Comparison of ENCODE assay signal across 1 cellular context in the genomic region with DNA sequence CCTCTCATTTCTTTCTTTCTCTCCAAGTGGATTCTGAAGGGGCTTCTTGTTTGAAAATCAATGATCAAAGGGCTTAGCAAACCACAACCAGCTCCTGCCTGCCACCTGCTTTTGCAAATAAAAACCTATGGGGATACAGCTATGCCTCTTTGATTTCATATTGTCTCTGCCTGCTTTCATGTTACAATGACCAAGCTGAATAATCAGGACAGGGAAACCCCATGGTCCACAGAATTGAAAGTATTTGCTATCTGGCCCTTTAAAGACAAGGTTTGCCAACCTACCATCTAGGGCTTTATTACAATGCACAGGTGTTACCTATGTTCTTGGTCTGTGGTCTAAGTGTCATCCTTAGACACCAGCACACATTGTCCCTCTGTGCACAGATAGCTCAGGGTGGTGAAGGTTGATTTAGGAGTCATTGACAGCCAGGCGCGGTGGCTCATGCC.
A peak's percentile ranks its signal among the peaks of the same experiment; 100 is the strongest.
TF ChIP-seq lines count a peak whose summit lies in the region.

No MANE protein-coding gene starts in this region.

TF ChIP-seq in GM12878, 131 proteins besides CTCF, POLR2A, EP300 and RAD21:
- no peak for TF ChIP-seq SMAD5 (IDR thresholded peaks at IDR 0.05; ENCODE audit: low read depth)
- no peak for TF ChIP-seq NR2F1 (conservative IDR thresholded peaks at IDR 0.05)
- TF ChIP-seq TCF7 (IDR thresholded peaks at IDR 0.05; ENCODE audit: borderline replicate concordance): peak; percentile 65; the same call in 1 of the 2 replicates
- peak; percentile 11; the same call in 1 of the 2 replicates for TF ChIP-seq JUNB (IDR thresholded peaks at IDR 0.05)
- TF ChIP-seq NBN (IDR thresholded peaks at IDR 0.05): no peak
- no peak for TF ChIP-seq POU2F2 (IDR thresholded peaks at IDR 0.05; ENCODE audit: borderline replicate concordance, low read depth, low read length)
- no peak for TF ChIP-seq PML (IDR thresholded peaks at IDR 0.05; ENCODE audit: low read length)
- peak; percentile 42 for TF ChIP-seq RUNX3 (IDR thresholded peaks at IDR 0.05; ENCODE audit: low read length)
TF ChIP-seq in GM12878: peak in this region for 3.
